In the genomic region with DNA sequence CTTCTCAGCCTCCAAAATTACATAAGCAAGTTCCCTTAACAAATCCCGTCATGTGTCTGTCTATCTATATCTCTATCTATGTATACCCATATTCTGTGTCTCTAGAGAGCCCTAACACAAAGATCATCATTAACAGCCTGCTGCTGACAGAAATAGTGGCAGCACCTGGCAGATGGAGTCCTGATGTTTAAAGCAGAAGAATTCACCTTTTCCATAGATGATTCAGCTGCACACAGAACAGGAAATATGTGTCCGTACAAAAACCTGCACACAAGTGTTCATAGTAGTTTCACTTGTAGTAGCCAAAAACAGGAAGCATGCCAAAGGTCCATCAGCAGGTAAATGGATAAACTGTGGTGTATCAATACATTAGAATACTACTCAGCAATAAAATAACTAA, we compare ENCODE assay signal across 14 cellular contexts. TPM values are rescaled to one million over a fixed set of nuclear protein-coding genes. Genes with fewer than 3 reads are reported as not detected.
DNase-seq lines count a peak whose midpoint lies in the region; ATAC-seq and TF ChIP-seq lines count a peak whose summit lies in the region.
"Had no signal": no experiment of that assay in that cellular context is flagged by ENCODE, and none has a peak within 500 bp of the region (broad histone marks: within the 10 kb centered on the region; RNA-seq: fewer than 3 reads in every experiment).

No MANE protein-coding gene starts in this region.

- H3K79me2 ChIP-seq in OCI-LY7 (ENCODE audit: insufficient read depth, low read depth, low read length): no peaks in the 10 kb centered on the region

- POLR2A ChIA-PET in OCI-LY7 (lab: Charles Lee): no interaction called here

- no peaks in the 10 kb centered on the region for H3K9me3 ChIP-seq in OCI-LY7 (ENCODE audit: low read length)

- intact Hi-C loops in OCI-LY7 (cut with micrococcal nuclease; ENCODE audit: unreplicated experiment): no loop called here

- peak overlapping the region; percentile 15; the same call in 1 of the 2 replicates for H2AFZ ChIP-seq in OCI-LY7 (ENCODE audit: low read length)

- CTCF ChIA-PET in OCI-LY7 (lab: Charles Lee; ENCODE audit: unreplicated experiment): no interaction called here

- DNase-seq in OCI-LY7 (ENCODE audit: low spot score) (peak; percentile 7), SW 1271 (lab: John Stamatoyannopoulos, UW) (no peak), SW480 (ENCODE audit: low spot score) (no peak), NCI-H446 (lab: John Stamatoyannopoulos, UW) (no peak)
- DNase-seq: activated CD4-positive, alpha-beta T cell treated with anti-CD3 and anti-CD28 coated beads for 48 hours; activated effector memory CD4-positive, alpha-beta T cell treated with anti-CD3 and anti-CD28 coated beads, Interleukin-2, amount 50 U/mL, for 16 hours; IMR-90; NCI-H1417; NCI-H82 had no signal

- TF ChIP-seq CTCF in OCI-LY7 (conservative IDR thresholded peaks at IDR 0.05; ENCODE audit: low read length): no peak

- H3K4me1 ChIP-seq in OCI-LY7 (ENCODE audit: insufficient read depth, low read length, poor library complexity, severe bottlenecking): peaks cover 10% of the 10 kb centered on the region

- H4K20me1 ChIP-seq in OCI-LY7 (ENCODE audit: insufficient read depth, low read length): no peaks in the 10 kb centered on the region

- H3K36me3 ChIP-seq in OCI-LY7 (ENCODE audit: insufficient read depth, low read length): no peaks in the 10 kb centered on the region
- H3K36me3 ChIP-seq: cardiac muscle cell had no signal

- no TSS peak for BruUV-seq in OCI-LY7 (replicated peaks; lab: Mats Ljungman, UMichigan)

- ATAC-seq in GM18867 (IDR thresholded peaks at IDR 0.05; ENCODE audit: unreplicated experiment) (peak; percentile 70), GM21515 (IDR thresholded peaks at IDR 0.05; ENCODE audit: unreplicated experiment) (peak; percentile 76), HG03025 (IDR thresholded peaks at IDR 0.05; ENCODE audit: low FRiP score, unreplicated experiment) (peak; percentile 74), GM18520 (IDR thresholded peaks at IDR 0.05; ENCODE audit: unreplicated experiment) (no peak)

- H3K9me2 ChIP-seq in OCI-LY7 (ENCODE audit: insufficient read depth, low read length): no peaks in the 10 kb centered on the region

- no peak overlapping the region for H3K4me3 ChIP-seq in OCI-LY7 (ENCODE audit: low read depth, low read length, poor library complexity, severe bottlenecking)
- H3K4me3 ChIP-seq: cardiac muscle cell had no signal

- peak overlapping the region; percentile 11; the same call in 1 of the 2 replicates for H3K4me2 ChIP-seq in OCI-LY7 (ENCODE audit: low read length)

- H3K27ac ChIP-seq in OCI-LY7 (ENCODE audit: low read depth, low read length, poor library complexity, severe bottlenecking): no peak overlapping the region
- H3K27ac ChIP-seq: cardiac muscle cell had no signal

RNA-seq across cellular contexts. Expression of a gene that starts 45.0 kb away (rescaled TPM):
- total RNA-seq in OCI-LY7 (2014; rRNA removed; shearing (Covaris generic)): 8.8 and 9.2 TPM in 2 replicates
- total RNA-seq in OCI-LY7 (2022): 8.8 and 9.0 TPM in 2 replicates
